7 cellular contexts compared by ENCODE assay signal in genomic region chr11:54946429-54946828, GRCh38.
"Had no signal": no experiment of that assay in that cellular context is flagged by ENCODE, and none has a peak within 500 bp of the region (broad histone marks: within the 10 kb centered on the region; RNA-seq: fewer than 3 reads in every experiment).

No MANE protein-coding gene starts in this region.

- H3K4me3 ChIP-seq: GM23338, HAP-1 had no signal

- H3K4me2 ChIP-seq: GM23338 had no signal

- H3K4me1 ChIP-seq: HAP-1 had no signal

- ATAC-seq: GM23338, HCT116 had no signal

- H3K27ac ChIP-seq: HL-60 had no signal

- H3K36me3 ChIP-seq: HAP-1 had no signal

- H2AFZ ChIP-seq: GM23338 had no signal

- DNase-seq: H7, HFFc6, KG1 had no signal
